ENCODE assay signal across 9 cellular contexts in the genomic region with DNA sequence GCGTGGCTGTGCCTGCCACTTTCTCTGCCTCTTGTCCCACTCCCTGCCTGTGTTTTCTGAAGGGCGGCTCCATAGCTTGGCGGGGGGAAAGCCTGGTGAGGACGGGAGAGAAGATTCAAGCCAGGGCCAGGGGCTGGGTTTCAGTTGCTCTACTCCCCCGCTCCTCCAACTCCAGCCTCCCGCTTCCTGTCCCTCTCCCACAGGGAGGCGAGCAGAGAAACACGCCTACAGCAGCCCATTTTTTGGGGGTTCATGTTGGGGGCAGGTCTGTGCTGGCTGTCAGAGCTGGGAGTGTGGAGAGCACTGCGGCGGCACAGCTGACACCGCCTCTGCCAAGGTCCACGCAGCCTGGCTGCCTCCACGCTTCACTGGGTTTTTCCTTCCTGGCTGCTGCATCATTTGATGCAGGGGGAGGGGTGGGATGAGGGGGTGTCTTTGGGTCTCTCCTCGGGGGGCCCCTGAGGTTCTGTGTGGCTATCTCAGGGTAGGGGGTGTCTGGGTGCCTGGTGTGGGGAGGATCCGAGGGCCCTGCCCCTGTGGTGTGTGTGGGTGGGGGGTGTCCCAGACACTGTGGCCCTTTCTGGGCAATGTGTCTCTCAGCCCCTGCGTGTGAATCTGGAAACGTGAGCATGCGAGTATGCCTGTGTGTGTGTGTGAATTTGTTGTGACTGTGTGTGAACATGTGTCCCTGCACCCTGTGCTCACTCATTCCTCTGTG. TPM values are rescaled to one million over a fixed set of nuclear protein-coding genes. Genes with fewer than 3 reads are reported as not detected.
DNase-seq lines count a peak whose midpoint lies in the region; ATAC-seq, FAIRE-seq and TF ChIP-seq lines count a peak whose summit lies in the region.
"Had no signal": no experiment of that assay in that cellular context is flagged by ENCODE, and none has a peak within 500 bp of the region (broad histone marks: within the 10 kb centered on the region; RNA-seq: fewer than 3 reads in every experiment).

No MANE protein-coding gene starts in this region.

- H3K4ac ChIP-seq in IMR-90 (ENCODE audit: low read depth, low read length), result peak overlapping the region; percentile 98

- H2BK120ac ChIP-seq in IMR-90 (ENCODE audit: low read depth, low read length), result peak overlapping the region; percentile 97

- peak overlapping the region; percentile 96 for H2AK5ac ChIP-seq in IMR-90 (ENCODE audit: low read depth, low read length)

- H3K4me3 ChIP-seq in IMR-90 (ENCODE audit: insufficient read depth, low read depth, low read length), result no peak overlapping the region
- no peak overlapping the region for H3K4me3 ChIP-seq in GM12878
- peak overlapping the region; percentile 56 for H3K4me3 ChIP-seq in osteoblast (ENCODE audit: insufficient read depth, low read length)
- H3K4me3 ChIP-seq in MM.1S (ENCODE audit: low read length), result no peak overlapping the region
- no peak overlapping the region for H3K4me3 ChIP-seq in CD8-positive, alpha-beta T cell (ENCODE audit: low read depth, low read length)

- no peaks in the 10 kb centered on the region for H3K36me3 ChIP-seq in IMR-90 (ENCODE audit: control insufficient read depth, insufficient read depth, low read length)
- H3K36me3 ChIP-seq in GM12878 (ENCODE audit: control insufficient read depth in 2 of 2, insufficient read depth in 2 of 2, low read length in 1 of 2), result no peaks in the 10 kb centered on the region; a peak in 1 of 4 replicates
- no peaks in the 10 kb centered on the region for H3K36me3 ChIP-seq in osteoblast (ENCODE audit: insufficient read depth, low read length)
- H3K36me3 ChIP-seq in MM.1S (replicated peaks; ENCODE audit: insufficient read depth, low read length), result no peaks in the 10 kb centered on the region
- H3K36me3 ChIP-seq in CD8-positive, alpha-beta T cell (ENCODE audit: insufficient read depth, low read length), result no peaks in the 10 kb centered on the region

- BruUV-seq in IMR-90 (replicated peaks; lab: Mats Ljungman, UMichigan) (no TSS peak), GM12878 (replicated peaks; lab: Mats Ljungman, UMichigan) (no TSS peak)

- H4K5ac ChIP-seq in IMR-90 (ENCODE audit: low read depth, low read length), result peak overlapping the region; percentile 25

- H3K9me3 ChIP-seq in IMR-90 (ENCODE audit: control insufficient read depth, insufficient read depth, low read length) (no peaks in the 10 kb centered on the region), GM12878 (replicated peaks; ENCODE audit: control insufficient read depth, insufficient read depth, low read length) (no peaks in the 10 kb centered on the region), osteoblast (ENCODE audit: low read depth, low read length) (no peaks in the 10 kb centered on the region), MM.1S (replicated peaks; ENCODE audit: insufficient read depth, low read length) (no peaks in the 10 kb centered on the region)
- H3K9me3 ChIP-seq in CD8-positive, alpha-beta T cell (ENCODE audit: low read length), result no peaks in the 10 kb centered on the region

- SMC1A ChIA-PET in GM12878 (lab: Charles Lee; ENCODE audit: uncharacterized antibody, unreplicated experiment), result no interaction called here

- intact Hi-C loops in IMR-90 (cut with micrococcal nuclease) (no loop called here), GM12878 (cut with micrococcal nuclease; ENCODE audit: unreplicated experiment) (no loop called here)
- intact Hi-C loops in CD8-positive, alpha-beta T cell (cut with DNase I, micrococcal nuclease), result no loop called here

- H3K79me2 ChIP-seq in GM12878 (ENCODE audit: control insufficient read depth, insufficient read depth, low read length) (no peaks in the 10 kb centered on the region), osteoblast (ENCODE audit: insufficient read depth, low read length) (no peaks in the 10 kb centered on the region), MM.1S (ENCODE audit: low read length) (no peaks in the 10 kb centered on the region)

- no peak for TF ChIP-seq EP300 in GM12878 (IDR thresholded peaks at IDR 0.05; ENCODE audit: borderline replicate concordance in 1 of 2, control insufficient read depth in 1 of 2, low read depth in 2 of 2, low read length in 2 of 2)

- H3K4me1 Mint-ChIP-seq in CD8-positive, alpha-beta T cell (ENCODE audit: low read depth), result no peaks in the 10 kb centered on the region

- H2AFZ ChIP-seq in IMR-90 (replicated peaks; ENCODE audit: low read length, poor library complexity), result peak overlapping the region; percentile 93
- H2AFZ ChIP-seq in GM12878 (ENCODE audit: control insufficient read depth, low read depth, low read length), result no peak overlapping the region
- peak overlapping the region; percentile 61 for H2AFZ ChIP-seq in osteoblast (ENCODE audit: low read length)
- H2AFZ ChIP-seq in MM.1S (ENCODE audit: low read length), result no peak overlapping the region

- H3K27me3 ChIP-seq in IMR-90 (ENCODE audit: control insufficient read depth, insufficient read depth, low read length) (no peaks in the 10 kb centered on the region), GM12878 (replicated peaks in 1 of 2; ENCODE audit: control insufficient read depth in 2 of 2, insufficient read depth in 2 of 2, low read length in 1 of 2) (peaks cover 3% of the 10 kb centered on the region in 2 experiments; a peak in 2 of 4 replicates), osteoblast (ENCODE audit: insufficient read depth, low read length) (no peaks in the 10 kb centered on the region), MM.1S (replicated peaks; ENCODE audit: insufficient read depth, low read length) (peaks cover 86% of the 10 kb centered on the region)
- H3K27me3 ChIP-seq in CD8-positive, alpha-beta T cell (ENCODE audit: insufficient read depth, low read length), result no peaks in the 10 kb centered on the region

- TF ChIP-seq RAD21 in IMR-90 (IDR thresholded peaks at IDR 0.05; ENCODE audit: low read length), result no peak
- no peak for TF ChIP-seq RAD21 in GM12878 (IDR thresholded peaks at IDR 0.05; ENCODE audit: insufficient read depth, low read depth, low read length)

- TF ChIP-seq CTCF in IMR-90 (conservative IDR thresholded peaks at IDR 0.05; ENCODE audit: low read depth, low read length) (no peak), GM12878 (IDR thresholded peaks at IDR 0.05 in 2 of 3, conservative IDR thresholded peaks at IDR 0.05 in 1 of 3; ENCODE audit: control insufficient read depth in 2 of 3, extremely low read depth in 1 of 3, insufficient read depth in 1 of 3, low read depth in 3 of 3, low read length in 3 of 3) (no peak), osteoblast (IDR thresholded peaks at IDR 0.05; ENCODE audit: extremely low read depth, low read depth, low read length) (no peak), MM.1S (IDR thresholded peaks at IDR 0.05; ENCODE audit: low read length) (no peak)
- TF ChIP-seq CTCF in CD8-positive, alpha-beta T cell (IDR thresholded peaks at IDR 0.05), result no peak

- H3K18ac ChIP-seq in IMR-90 (ENCODE audit: low read depth, low read length), result peak overlapping the region; percentile 74

- H3K56ac ChIP-seq in IMR-90 (ENCODE audit: extremely low read depth, insufficient read depth, low read length), result peak overlapping the region; percentile 38

- H2BK5ac ChIP-seq in IMR-90 (ENCODE audit: low read depth, low read length, poor library complexity, severe bottlenecking), result peak overlapping the region; percentile 83

- H4K8ac ChIP-seq in IMR-90 (ENCODE audit: low read depth in 2 of 2, low read length in 2 of 2), result peak overlapping the region; percentile 92

- ATAC-seq in IMR-90 (ENCODE audit: low read depth) (peak; percentile 16), GM12878 (peak; percentile 43)
- no peak for ATAC-seq in CD8-positive, alpha-beta T cell

- peak overlapping the region; percentile 97 for H2AK9ac ChIP-seq in IMR-90 (replicated peaks; ENCODE audit: low read depth, low read length, poor library complexity)

- 40% methylated on average over 6 of the region's 18 CpGs; no CpG with 5 or more reads in 1 of the 2 experiments for WGBS in IMR-90 (ENCODE audit: extremely low coverage in 2 of 2, insufficient read length in 1 of 2), 2 experiments
- WGBS in GM12878 (ENCODE audit: insufficient coverage, insufficient replicate concordance, low lambda C conversion rate, missing lambda C conversion rate), result 25% methylated on average over 17 of the region's 18 CpGs

- H2BK15ac ChIP-seq in IMR-90 (ENCODE audit: low read depth, low read length), result peak overlapping the region; percentile 99

- peak overlapping the region; percentile 95 for H3K14ac ChIP-seq in IMR-90 (replicated peaks; ENCODE audit: low read depth, low read length)

- dilution Hi-C loops in IMR-90 (cut with HindIII; ENCODE audit: low sequenced_read_pairs, unreplicated experiment), result no loop called here

- H3K9ac ChIP-seq in IMR-90 (ENCODE audit: low read depth, low read length) (peak overlapping the region; percentile 4; the same call in 1 of the 2 replicates), GM12878 (ENCODE audit: control insufficient read depth, insufficient read depth, low read length) (no peak overlapping the region), MM.1S (ENCODE audit: low read length) (no peak overlapping the region)

- H3K9me3 Mint-ChIP-seq in CD8-positive, alpha-beta T cell, result no peaks in the 10 kb centered on the region

- TF ChIP-seq POLR2A in IMR-90 (IDR thresholded peaks at IDR 0.05; ENCODE audit: low read depth, low read length), result no peak
- no peak for TF ChIP-seq POLR2A in GM12878 (IDR thresholded peaks at IDR 0.05; ENCODE audit: low read depth, low read length)

- H4K20me1 ChIP-seq in IMR-90 (ENCODE audit: insufficient read depth, low read length) (no peaks in the 10 kb centered on the region), GM12878 (ENCODE audit: control insufficient read depth, insufficient read depth) (no peaks in the 10 kb centered on the region), osteoblast (ENCODE audit: insufficient read depth, low read length) (no peaks in the 10 kb centered on the region), MM.1S (ENCODE audit: insufficient read depth, low read length) (no peaks in the 10 kb centered on the region)

- peak overlapping the region; percentile 96 for H4K91ac ChIP-seq in IMR-90 (ENCODE audit: insufficient read depth, low read depth, low read length)

- POLR2A ChIA-PET in IMR-90 (lab: Charles Lee; ENCODE audit: unreplicated experiment) (no interaction called here), GM12878 (lab: Charles Lee) (interaction anchor here (0.6 kb wide), 1 partner anchor 110 kb away, joined by 4 read pairs; no protein-coding TSS in a partner anchor)
- POLR2A ChIA-PET in CD8-positive, alpha-beta T cell (lab: Charles Lee), result no interaction called here

- RAD21 ChIA-PET in GM12878 (lab: Charles Lee; ENCODE audit: unreplicated experiment), result no interaction called here

- in situ Hi-C loops in Caki2 (cut with HindIII; ENCODE audit: low pct_unique_long_range_greater_than_20kb, low sequenced_read_pairs), result no loop called here
- in situ Hi-C loops in IMR-90 (cut with MboI; ENCODE audit: low sequenced_read_pairs), result no loop called here
- in situ Hi-C loops in GM12878 (cut with MboI), result no loop called here

- no peak for FAIRE-seq in GM12878 (lab: Jason Lieb, UNC)

- no peak overlapping the region for H3K27ac Mint-ChIP-seq in CD8-positive, alpha-beta T cell

- peak overlapping the region; percentile 86 for H3K23ac ChIP-seq in IMR-90 (ENCODE audit: low read depth, low read length)

- peaks cover 21% of the 10 kb centered on the region for H3K9me1 ChIP-seq in IMR-90 (ENCODE audit: insufficient read depth, low read length)

- no peaks in the 10 kb centered on the region for H3K36me3 Mint-ChIP-seq in CD8-positive, alpha-beta T cell

- no peaks in the 10 kb centered on the region for H3F3A ChIP-seq in MM.1S (ENCODE audit: insufficient read depth, low read length)

- H3K4me1 ChIP-seq in IMR-90 (ENCODE audit: control insufficient read depth, insufficient read depth, low read length), result peaks cover 29% of the 10 kb centered on the region
- H3K4me1 ChIP-seq in GM12878 (ENCODE audit: control insufficient read depth, insufficient read depth, low read length), result no peaks in the 10 kb centered on the region
- H3K4me1 ChIP-seq in osteoblast (ENCODE audit: insufficient read depth, low read length), result peaks cover 63% of the 10 kb centered on the region
- no peaks in the 10 kb centered on the region for H3K4me1 ChIP-seq in MM.1S (ENCODE audit: low read length)
- H3K4me1 ChIP-seq in CD8-positive, alpha-beta T cell (ENCODE audit: insufficient read depth, low read length), result no peaks in the 10 kb centered on the region

- CTCF ChIA-PET in IMR-90 (lab: Yijun Ruan, JAX) (interaction anchor here (1.1 to 1.4 kb wide), 2 partner anchors 12 to 59 kb away, joined by 4 to 6 read pairs; no protein-coding TSS in a partner anchor), GM12878 (lab: Yijun Ruan, JAX) (interaction anchor here (1.6 kb wide), 1 partner anchor 8 kb away, joined by 7 read pairs; no protein-coding TSS in a partner anchor)
- CTCF ChIA-PET in CD8-positive, alpha-beta T cell (lab: Charles Lee), result no interaction called here

- no peak overlapping the region for H3K4me3 Mint-ChIP-seq in CD8-positive, alpha-beta T cell

- H3K4me2 ChIP-seq in IMR-90 (ENCODE audit: low read depth, low read length), result peak overlapping the region; percentile 20; the same call in 1 of the 2 replicates
- H3K4me2 ChIP-seq in GM12878 (ENCODE audit: control insufficient read depth, insufficient read depth), result no peak overlapping the region
- peak overlapping the region; percentile 61 for H3K4me2 ChIP-seq in osteoblast (ENCODE audit: insufficient read depth, low read length)
- no peak overlapping the region for H3K4me2 ChIP-seq in MM.1S (ENCODE audit: low read depth, low read length)

- H2BK20ac ChIP-seq in IMR-90 (ENCODE audit: low read depth, low read length), result peak overlapping the region; percentile 93

- H3K9me2 ChIP-seq in MM.1S (replicated peaks; ENCODE audit: insufficient read depth, low read length), result no peaks in the 10 kb centered on the region

- DNase-seq in Caki2 (ENCODE audit: low read depth), result peak; percentile 84
- peak; percentile 16 for DNase-seq in IMR-90
- DNase-seq in GM12878 (ENCODE audit: low read depth, low spot score), result no peak
- peak; percentile 84 for DNase-seq in osteoblast (ENCODE audit: insufficient read length, low spot score, missing footprints)
- DNase-seq in HuH-7 (ENCODE audit: low spot score), result no peak
- DNase-seq in SIG-M5 treated with dmso at 0.1 percent for 504 hours (lab: John Stamatoyannopoulos, UW; ENCODE audit: unreplicated experiment), result no peak
- DNase-seq in MM.1S, result no peak
- no peak for DNase-seq in CD8-positive, alpha-beta T cell

- H3K79me1 ChIP-seq in IMR-90 (ENCODE audit: low read depth in 1 of 2, low read length in 2 of 2), result peaks cover 0 to 4% of the 10 kb centered on the region in 2 experiments; a peak in 1 of 4 replicates

- peaks cover 17% of the 10 kb centered on the region for H3K27me3 Mint-ChIP-seq in CD8-positive, alpha-beta T cell (ENCODE audit: low read depth)

- H3K27ac ChIP-seq in IMR-90 (ENCODE audit: insufficient read depth, low read length), result peak overlapping the region; percentile 3; the same call in 1 of the 2 replicates
- no peak overlapping the region for H3K27ac ChIP-seq in GM12878 (ENCODE audit: control insufficient read depth, insufficient read depth)
- peak overlapping the region; percentile 87 for H3K27ac ChIP-seq in osteoblast (ENCODE audit: low read depth, low read length)
- no peak overlapping the region for H3K27ac ChIP-seq in MM.1S (ENCODE audit: low read length)
- H3K27ac ChIP-seq in CD8-positive, alpha-beta T cell (ENCODE audit: low read depth, low read length), result no peak overlapping the region

RNA-seq across cellular contexts. Expression of a gene that starts 10.7 kb away (rescaled TPM):
- 31.6 and 33.0 TPM in 2 replicates for total RNA-seq in Caki2 (2014; rRNA removed; shearing (Covaris generic); ENCODE audit: low replicate concordance)
- total RNA-seq in IMR-90 (2012; rRNA removed) (0.54 and 0.56 TPM in 2 replicates), GM12878 (2014; rRNA removed) (not detected in 2 replicates), GM12878 (2014; rRNA removed; fragmentation: Illumina TruSeq; extraction: Trizol) (not detected in 2 replicates), GM12878 (2021) (0.05 TPM in 1 of 2 replicates, not detected in the other), osteoblast (0.59 and 0.72 TPM in 2 replicates)
- polyA plus RNA-seq in IMR-90 (2012; rRNA removed) (3.4 TPM in 2 replicates), GM12878 (2011; rRNA removed) (0.01 TPM in 1 of 2 replicates, not detected in the other), GM12878 (2014; fragmentation: Illumina TruSeq; extraction: Trizol) (not detected in 2 replicates), GM12878 (2014; fragmentation: Nextera tagmentation; extraction: Ambion mirVana) (not detected), GM12878 (2014; rRNA removed) (not detected in 2 replicates), GM12878 (2016; fragmentation: Nextera tagmentation; extraction: Ambion mirVana) (not detected)
- polyA plus RNA-seq in IMR-90 (2012; cell fraction: cytosol; rRNA removed), result 1.2 and 2.4 TPM in 2 replicates
- polyA plus RNA-seq in IMR-90 (2012; cell fraction: nucleus; rRNA removed; ENCODE audit: low replicate concordance), result 14.7 and 18.0 TPM in 2 replicates
- total RNA-seq in GM12878 (2013; cell fraction: nucleolus; rRNA removed), result not detected in 2 replicates
- polyA plus RNA-seq in GM12878 (2011; ENCODE audit: low read depth), result not detected
- polyA plus RNA-seq in GM12878 (2011; cell fraction: cytosol; rRNA removed), result 0.02 TPM in 1 of 2 replicates, not detected in the other
- 0.03 TPM in 1 of 2 replicates, not detected in the other for polyA plus RNA-seq in GM12878 (2011; cell fraction: nucleus; rRNA removed)
- polyA plus RNA-seq in GM12878 (2012), result not detected in 2 replicates
- polyA minus RNA-seq in GM12878 (2011; rRNA and poly(A)+ RNA removed), result not detected in 2 replicates
- polyA minus RNA-seq in GM12878 (2011; cell fraction: cytosol; rRNA and poly(A)+ RNA removed), result 0.62 and 0.94 TPM in 2 replicates
- polyA minus RNA-seq in GM12878 (2011; cell fraction: nucleus; rRNA and poly(A)+ RNA removed), result 0.12 and 0.19 TPM in 2 replicates
- not detected for total RNA-seq in CD8-positive, alpha-beta T cell
- total RNA-seq: mesenteric fat pad had no signal

RNA-seq across cellular contexts. Expression of a gene that starts 30.5 kb away (rescaled TPM):
- total RNA-seq in Caki2 (2014; rRNA removed; shearing (Covaris generic); ENCODE audit: low replicate concordance), result 122 and 152 TPM in 2 replicates
- total RNA-seq in IMR-90 (2012; rRNA removed), result 0.54 and 1.4 TPM in 2 replicates
- 1.4 and 1.7 TPM in 2 replicates for polyA plus RNA-seq in IMR-90 (2012; rRNA removed)
- polyA plus RNA-seq in IMR-90 (2012; cell fraction: cytosol; rRNA removed), result 2.5 and 3.4 TPM in 2 replicates
- 0.60 and 1.7 TPM in 2 replicates for polyA plus RNA-seq in IMR-90 (2012; cell fraction: nucleus; rRNA removed; ENCODE audit: low replicate concordance)
- total RNA-seq in GM12878 (2013; cell fraction: nucleolus; rRNA removed), result 7.8 and 11.5 TPM in 2 replicates
- 3.1 and 3.4 TPM in 2 replicates for total RNA-seq in GM12878 (2014; rRNA removed)
- 3.8 and 4.0 TPM in 2 replicates for total RNA-seq in GM12878 (2014; rRNA removed; fragmentation: Illumina TruSeq; extraction: Trizol)
- 6.6 and 7.6 TPM in 2 replicates for total RNA-seq in GM12878 (2021)
- polyA plus RNA-seq in GM12878 (2011; ENCODE audit: low read depth), result 9.1 TPM
- polyA plus RNA-seq in GM12878 (2011; rRNA removed), result 7.6 and 15.3 TPM in 2 replicates
- polyA plus RNA-seq in GM12878 (2011; cell fraction: cytosol; rRNA removed), result 12.4 and 16.6 TPM in 2 replicates
- 10.1 and 10.9 TPM in 2 replicates for polyA plus RNA-seq in GM12878 (2011; cell fraction: nucleus; rRNA removed)
- polyA plus RNA-seq in GM12878 (2012), result 4.5 and 7.9 TPM in 2 replicates
- polyA plus RNA-seq in GM12878 (2014; fragmentation: Illumina TruSeq; extraction: Trizol), result 1.5 and 1.9 TPM in 2 replicates
- 1 to 10 TPM in 1 of 2 experiments, under 1 TPM in 1; 0.90 to 4.6 TPM for polyA plus RNA-seq in GM12878 (2014; fragmentation: Nextera tagmentation; extraction: Ambion mirVana)
- polyA plus RNA-seq in GM12878 (2014; rRNA removed), result 5.0 and 5.4 TPM in 2 replicates
- polyA plus RNA-seq in GM12878 (2016; fragmentation: Nextera tagmentation; extraction: Ambion mirVana), result 10 to 100 TPM; 17.8 to 18.7 TPM
- 1.7 and 5.4 TPM in 2 replicates for polyA minus RNA-seq in GM12878 (2011; rRNA and poly(A)+ RNA removed)
- 12.0 and 17.3 TPM in 2 replicates for polyA minus RNA-seq in GM12878 (2011; cell fraction: cytosol; rRNA and poly(A)+ RNA removed)
- polyA minus RNA-seq in GM12878 (2011; cell fraction: nucleus; rRNA and poly(A)+ RNA removed), result 4.8 and 9.0 TPM in 2 replicates
- 20.9 and 27.9 TPM in 2 replicates for total RNA-seq in osteoblast
- not detected for total RNA-seq in CD8-positive, alpha-beta T cell

Comparison
In these comparisons a context has a peak if more than half of its experiments do, and no peak if none do; other contexts are left out.
1. DNase-seq: peak in Caki2 (single experiment), IMR-90 (single experiment) and osteoblast (single experiment); none in GM12878 (single experiment), HuH-7 (single experiment), SIG-M5 treated with dmso at 0.1 percent for 504 hours (single experiment), MM.1S (single experiment) and CD8-positive, alpha-beta T cell (0 of 7).
2. H2AFZ ChIP-seq: peak in IMR-90 (single experiment) and osteoblast (single experiment); none in GM12878 (single experiment) and MM.1S (single experiment).
3. H3K27ac ChIP-seq: peak in IMR-90 (single experiment) and osteoblast (single experiment); none in GM12878 (single experiment), MM.1S (single experiment) and CD8-positive, alpha-beta T cell (single experiment).
4. H3K4me2 ChIP-seq: peak in IMR-90 (single experiment) and osteoblast (single experiment); none in GM12878 (single experiment) and MM.1S (single experiment).
5. RNA of a gene that starts 10.7 kb away (total RNA-seq): 31.6 to 33.0 TPM in Caki2; 0.59 to 0.72 TPM in osteoblast, 0.54 to 0.56 TPM in IMR-90, 0.05 TPM in GM12878 and not detected in CD8-positive, alpha-beta T cell; every median in the first group is over 10 times any median in the second.